ENCODE assay signal across 17 cellular contexts in genomic region chr4:106986486-106986885, GRCh38. TPM values are rescaled to one million over a fixed set of nuclear protein-coding genes. Genes with fewer than 3 reads are reported as not detected.
A peak's percentile ranks its signal among the peaks of the same experiment; 100 is the strongest.
DNase-seq lines count a peak whose midpoint lies in the region; ATAC-seq, FAIRE-seq and TF ChIP-seq lines count a peak whose summit lies in the region.
"Had no signal": no experiment of that assay in that cellular context is flagged by ENCODE, and none has a peak within 500 bp of the region (broad histone marks: within the 10 kb centered on the region; RNA-seq: fewer than 3 reads in every experiment).

No MANE protein-coding gene starts in this region.

- DNase-seq in AG08395 (ENCODE audit: low spot score) (peak; percentile 50), HCEC 1CT (peak; percentile 68), fibroblast of the conjunctiva (ENCODE audit: low read depth) (peak; percentile 82), frontal cortex (ENCODE audit: low spot score in 2 of 2) (no peak), hypothalamus (lab: John Stamatoyannopoulos, UW) (no peak), islet precursor cell (no peak), NCI-H510A treated with DMSO at 0.1 percent for 48 hours (lab: John Stamatoyannopoulos, UW) (no peak)
- DNase-seq: activated CD4-positive, alpha-beta T cell treated with anti-CD3 and anti-CD28 coated beads, Interleukin-2, amount 10 ng/mL, durations not matched to agents 24 days and 14 days; BE2C; GF-D8; NCI-H2081 treated with DMSO at 0.1 percent for 48 hours; stimulated activated CD8-positive, alpha-beta memory T cell treated with anti-CD3 and anti-CD28 coated beads, Interleukin-4, amount 100 ng/mL, for 48 hours had no signal

- no peak for FAIRE-seq in frontal cortex (lab: Jason Lieb, UNC)
- FAIRE-seq: urothelium cell line had no signal

- peak; percentile 97 for ATAC-seq in SK-N-SH treated with all-trans-retinoic acid at 6 μM for 48 hours

TF ChIP-seq in SK-N-SH treated with all-trans-retinoic acid at 6 μM for 48 hours, 23 proteins besides CTCF, POLR2A, EP300 and RAD21:
- no peak for TF ChIP-seq ZNF8 (CRISPR knock-in tag; IDR thresholded peaks at IDR 0.05)
- TF ChIP-seq CSDC2 (CRISPR knock-in tag; IDR thresholded peaks at IDR 0.05), result no peak
- no peak for TF ChIP-seq PPARA (CRISPR knock-in tag; IDR thresholded peaks at IDR 0.05; ENCODE audit: borderline replicate concordance)
- TF ChIP-seq ZC3H10 (CRISPR knock-in tag; IDR thresholded peaks at IDR 0.05), result no peak
- TF ChIP-seq RARB (CRISPR knock-in tag; IDR thresholded peaks at IDR 0.05), result no peak
- no peak for TF ChIP-seq CSRNP3 (CRISPR knock-in tag; IDR thresholded peaks at IDR 0.05)
- no peak for TF ChIP-seq TCF4 (CRISPR knock-in tag; IDR thresholded peaks at IDR 0.05; ENCODE audit: borderline replicate concordance)
- no peak for TF ChIP-seq ISL1 (CRISPR knock-in tag; IDR thresholded peaks at IDR 0.05)
- TF ChIP-seq ZFP30 (CRISPR knock-in tag; IDR thresholded peaks at IDR 0.05), result no peak

RNA-seq across cellular contexts. Expression of gene DKK2, which starts 49.6 kb away (rescaled TPM):
- total RNA-seq in frontal cortex, result 2.9 TPM
- total RNA-seq: activated CD4-positive, alpha-beta T cell treated with anti-CD3 and anti-CD28 coated beads, Interleukin-2, amount 10 ng/mL, durations not matched to agents 24 days and 14 days; activated T-helper 1 cell treated with anti-CD3 and anti-CD28 coated beads, Interleukin-12 subunit alpha, Interleukin-12 subunit beta, Interleukin-2, Interleukin-4 antibody, amounts not matched to agents 30 ng/mL and 10 ng/mL and 1 ng/mL, durations not matched to agents 14 hours and 24 hours and 36 hours; lung microvascular endothelial cell; osteoblast had no signal

Comparison
In these comparisons a context has a peak if more than half of its experiments do, and no peak if none do; other contexts are left out.
1. DNase-seq: peak in AG08395 (single experiment), HCEC 1CT (single experiment) and fibroblast of the conjunctiva (single experiment); none in frontal cortex (0 of 2), hypothalamus (0 of 51), islet precursor cell (single experiment) and NCI-H510A treated with DMSO at 0.1 percent for 48 hours (single experiment).